In the genomic region with DNA sequence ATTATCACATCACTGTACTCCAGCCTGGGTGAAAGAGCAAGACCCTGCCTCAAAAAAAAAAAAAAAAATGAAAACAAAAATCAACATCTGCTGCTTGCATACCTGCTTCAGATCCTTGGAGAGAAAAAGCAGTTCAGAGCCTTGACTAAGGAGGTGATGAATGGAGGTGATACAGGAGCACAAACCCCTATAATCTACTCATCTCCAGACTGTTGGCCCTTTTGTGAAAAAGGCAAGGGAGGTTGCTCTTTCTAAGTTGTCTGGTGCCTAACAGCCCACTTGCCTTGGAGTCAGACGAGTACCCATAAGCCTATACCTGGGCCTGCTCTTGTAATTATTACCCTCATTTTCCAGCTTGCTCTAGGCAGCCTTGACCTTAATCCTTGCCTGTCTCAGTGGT, we compare ENCODE assay signal across 11 cellular contexts. TPM values are rescaled to one million over a fixed set of nuclear protein-coding genes. Genes with fewer than 3 reads are reported as not detected.
DNase-seq lines count a peak whose midpoint lies in the region; ATAC-seq and TF ChIP-seq lines count a peak whose summit lies in the region.
"Had no signal": no experiment of that assay in that cellular context is flagged by ENCODE, and none has a peak within 500 bp of the region (broad histone marks: within the 10 kb centered on the region; RNA-seq: fewer than 3 reads in every experiment).

No MANE protein-coding gene starts in this region.

- peaks cover 6% of the 10 kb centered on the region for H3K36me3 Mint-ChIP-seq in T-helper 1 cell treated with Interleukin-12 subunit alpha and Interleukin-12 subunit beta and Interleukin-4 antibody, amounts not matched to agents 30 μg/mL and 1 μg/mL, for 36 hours (ENCODE audit: low read depth)
- H3K36me3 Mint-ChIP-seq in activated naive CD8-positive, alpha-beta T cell treated with anti-CD3 and anti-CD28 coated beads, Interleukin-2, amount 10 ng/mL, durations not matched to agents 7 days and 5 days: peaks cover 13% of the 10 kb centered on the region
- H3K36me3 Mint-ChIP-seq in neural crest cell (ENCODE audit: low read depth): no peaks in the 10 kb centered on the region

- no peak overlapping the region for H3K9ac ChIP-seq in KMS-11

- no peak for TF ChIP-seq CTCF in KMS-11 (conservative IDR thresholded peaks at IDR 0.05; ENCODE audit: low read depth, low read length)
- TF ChIP-seq CTCF in neural crest cell (conservative IDR thresholded peaks at IDR 0.05): no peak
- no peak for TF ChIP-seq CTCF in RWPE1 (conservative IDR thresholded peaks at IDR 0.05; ENCODE audit: low read depth)

- no peak overlapping the region for H3K4me3 ChIP-seq in KMS-11 (IDR thresholded peaks at IDR 0.05; ENCODE audit: insufficient read depth, low read depth, low read length)

- H3K9me3 Mint-ChIP-seq in T-helper 1 cell treated with Interleukin-12 subunit alpha and Interleukin-12 subunit beta and Interleukin-4 antibody, amounts not matched to agents 30 μg/mL and 1 μg/mL, for 36 hours: no peaks in the 10 kb centered on the region
- H3K9me3 Mint-ChIP-seq in activated naive CD8-positive, alpha-beta T cell treated with anti-CD3 and anti-CD28 coated beads, Interleukin-2, amount 10 ng/mL, durations not matched to agents 7 days and 5 days: no peaks in the 10 kb centered on the region
- H3K9me3 Mint-ChIP-seq in neural crest cell: no peaks in the 10 kb centered on the region

- peaks cover 44% of the 10 kb centered on the region for H3K4me1 ChIP-seq in KMS-11 (ENCODE audit: low read depth, poor library complexity, severe bottlenecking)

- H3K27me3 Mint-ChIP-seq in T-helper 1 cell treated with Interleukin-12 subunit alpha and Interleukin-12 subunit beta and Interleukin-4 antibody, amounts not matched to agents 30 μg/mL and 1 μg/mL, for 36 hours (ENCODE audit: low read depth): no peaks in the 10 kb centered on the region
- no peaks in the 10 kb centered on the region for H3K27me3 Mint-ChIP-seq in activated naive CD8-positive, alpha-beta T cell treated with anti-CD3 and anti-CD28 coated beads, Interleukin-2, amount 10 ng/mL, durations not matched to agents 7 days and 5 days
- no peaks in the 10 kb centered on the region for H3K27me3 Mint-ChIP-seq in neural crest cell (ENCODE audit: low read depth)

- no peak overlapping the region for H3K27ac Mint-ChIP-seq in T-helper 1 cell treated with Interleukin-12 subunit alpha and Interleukin-12 subunit beta and Interleukin-4 antibody, amounts not matched to agents 30 μg/mL and 1 μg/mL, for 36 hours
- no peak overlapping the region for H3K27ac Mint-ChIP-seq in activated naive CD8-positive, alpha-beta T cell treated with anti-CD3 and anti-CD28 coated beads, Interleukin-2, amount 10 ng/mL, durations not matched to agents 7 days and 5 days
- H3K27ac Mint-ChIP-seq in neural crest cell (ENCODE audit: unreplicated experiment): no peak overlapping the region

- H2AFZ ChIP-seq in KMS-11 (ENCODE audit: low read depth): no peak overlapping the region

- no peak for DNase-seq in T-helper 1 cell
- DNase-seq in activated naive CD8-positive, alpha-beta T cell treated with anti-CD3 and anti-CD28 coated beads, Interleukin-2, amount 10 ng/mL, durations not matched to agents 7 days and 5 days: no peak
- DNase-seq in neural crest cell (ENCODE audit: low read depth, low spot score): no peak
- no peak for DNase-seq in HEK293T (ENCODE audit: extremely low spot score)
- no peak for DNase-seq in RWPE1 (ENCODE audit: low spot score)
- DNase-seq: DMS79 treated with DMSO at 0.1 percent for 48 hours; effector memory CD4-positive, alpha-beta T cell; midbrain had no signal

- H3K27me3 ChIP-seq in KMS-11 (ENCODE audit: insufficient read depth, low read depth): no peaks in the 10 kb centered on the region

- no peaks in the 10 kb centered on the region for H4K20me1 ChIP-seq in KMS-11 (ENCODE audit: insufficient read depth)

- H3K36me3 ChIP-seq in KMS-11 (ENCODE audit: insufficient read depth): no peaks in the 10 kb centered on the region

- peak overlapping the region; percentile 69 for H3K4me3 Mint-ChIP-seq in T-helper 1 cell treated with Interleukin-12 subunit alpha and Interleukin-12 subunit beta and Interleukin-4 antibody, amounts not matched to agents 30 μg/mL and 1 μg/mL, for 36 hours
- H3K4me3 Mint-ChIP-seq in activated naive CD8-positive, alpha-beta T cell treated with anti-CD3 and anti-CD28 coated beads, Interleukin-2, amount 10 ng/mL, durations not matched to agents 7 days and 5 days: peak overlapping the region; percentile 41
- H3K4me3 Mint-ChIP-seq in neural crest cell: peak overlapping the region; percentile 93

- CTCF ChIA-PET in HEK293T (lab: Yijun Ruan, JAX): no interaction called here
- CTCF ChIA-PET in RWPE1 (lab: Yijun Ruan, JAX): interaction anchor here (1.4 kb wide), 1 partner anchor 37 kb away, joined by 5 read pairs; no protein-coding TSS in a partner anchor

- POLR2A ChIA-PET in activated naive CD8-positive, alpha-beta T cell treated with anti-CD3 and anti-CD28 coated beads, Interleukin-2, amount 10 ng/mL, durations not matched to agents 7 days and 5 days (lab: Charles Lee): interaction anchor here (0.7 to 2.7 kb wide), 3 partner anchors 27 to 108 kb away, joined by 4 to 9 read pairs (median 7); no protein-coding TSS in a partner anchor
- POLR2A ChIA-PET in HEK293T (lab: Yijun Ruan, JAX) (interaction anchor here (1.2 to 1.5 kb wide), 2 partner anchors 40 to 71 kb away, joined by 4 to 5 read pairs; no protein-coding TSS in a partner anchor), RWPE1 (lab: Yijun Ruan, JAX; ENCODE audit: low non-redundant PET) (interaction anchor here (0.7 kb wide), 1 partner anchor 43 kb away, joined by 12 read pairs; no protein-coding TSS in a partner anchor)

- no peak overlapping the region for H3K27ac ChIP-seq in KMS-11
- H3K27ac ChIP-seq in RWPE1: no peak overlapping the region

- H3K4me2 ChIP-seq in KMS-11: peak overlapping the region; percentile 92; the same call in 1 of the 2 replicates

- peaks cover 40% of the 10 kb centered on the region for H3K4me1 Mint-ChIP-seq in T-helper 1 cell treated with Interleukin-12 subunit alpha and Interleukin-12 subunit beta and Interleukin-4 antibody, amounts not matched to agents 30 μg/mL and 1 μg/mL, for 36 hours (ENCODE audit: low read depth)
- peaks cover 47% of the 10 kb centered on the region for H3K4me1 Mint-ChIP-seq in activated naive CD8-positive, alpha-beta T cell treated with anti-CD3 and anti-CD28 coated beads, Interleukin-2, amount 10 ng/mL, durations not matched to agents 7 days and 5 days
- H3K4me1 Mint-ChIP-seq in neural crest cell: peaks cover 65% of the 10 kb centered on the region

- H3K79me2 ChIP-seq in KMS-11 (ENCODE audit: insufficient read depth, low read depth): peaks cover 39% of the 10 kb centered on the region

- no peak for ATAC-seq in activated naive CD8-positive, alpha-beta T cell treated with anti-CD3 and anti-CD28 coated beads, Interleukin-2, amount 10 ng/mL, durations not matched to agents 7 days and 5 days (ENCODE audit: low read depth)
- no peak for ATAC-seq in HG03460 (IDR thresholded peaks at IDR 0.05; ENCODE audit: unreplicated experiment)

TF ChIP-seq in HEK293T, 16 proteins besides CTCF, POLR2A, EP300 and RAD21:
- no peak for TF ChIP-seq SP1 (IDR thresholded peaks at IDR 0.05)

RNA-seq across cellular contexts. Expression of a gene that starts 1.4 kb away (rescaled TPM):
- 10 to 100 TPM; 19.4 to 21.1 TPM for total RNA-seq in activated naive CD8-positive, alpha-beta T cell treated with anti-CD3 and anti-CD28 coated beads, Interleukin-2, amount 10 ng/mL, durations not matched to agents 7 days and 5 days
- total RNA-seq in neural crest cell: 36.6 and 38.2 TPM in 2 replicates

RNA-seq across cellular contexts. Expression of a gene that starts 1.7 kb away (rescaled TPM):
- total RNA-seq in activated naive CD8-positive, alpha-beta T cell treated with anti-CD3 and anti-CD28 coated beads, Interleukin-2, amount 10 ng/mL, durations not matched to agents 7 days and 5 days: 1 to 10 TPM; 4.6 TPM
- 32.5 and 34.6 TPM in 2 replicates for total RNA-seq in neural crest cell

RNA-seq across cellular contexts. Expression of a gene that starts 27.9 kb away (rescaled TPM):
- 10 to 100 TPM; 31.0 to 31.4 TPM for total RNA-seq in activated naive CD8-positive, alpha-beta T cell treated with anti-CD3 and anti-CD28 coated beads, Interleukin-2, amount 10 ng/mL, durations not matched to agents 7 days and 5 days
- total RNA-seq in neural crest cell: 21.2 and 22.0 TPM in 2 replicates

Comparison
In these comparisons a context has a peak if more than half of its experiments do, and no peak if none do; other contexts are left out.
1. H3K4me3 Mint-ChIP-seq: peak in every context shown above with its lines; median percentile 93 in neural crest cell; 69 in T-helper 1 cell treated with Interleukin-12 subunit alpha and Interleukin-12 subunit beta and Interleukin-4 antibody, amounts not matched to agents 30 μg/mL and 1 μg/mL, for 36 hours; 41 in activated naive CD8-positive, alpha-beta T cell treated with anti-CD3 and anti-CD28 coated beads, Interleukin-2, amount 10 ng/mL, durations not matched to agents 7 days and 5 days.